Comparison of ENCODE assay signal across 7 cellular contexts in genomic region chr12:5428332-5429221, GRCh38. TPM values are rescaled to one million over a fixed set of nuclear protein-coding genes. Genes with fewer than 3 reads are reported as not detected.
A peak's percentile ranks its signal among the peaks of the same experiment; 100 is the strongest.
DNase-seq lines count a peak whose midpoint lies in the region; ATAC-seq and TF ChIP-seq lines count a peak whose summit lies in the region.

No MANE protein-coding gene starts in this region.

- peaks cover 58% of the 10 kb centered on the region for H3K27me3 ChIP-seq in smooth muscle cell (ENCODE audit: low read depth)

- no peaks in the 10 kb centered on the region for H3K36me3 Mint-ChIP-seq in activated CD4-positive, alpha-beta T cell treated with anti-CD3 and anti-CD28 coated beads for 36 hours (ENCODE audit: low read depth)

- peaks cover 14% of the 10 kb centered on the region for H3K4me1 Mint-ChIP-seq in activated CD4-positive, alpha-beta T cell treated with anti-CD3 and anti-CD28 coated beads for 36 hours

- TF ChIP-seq CTCF in HFF-Myc (IDR thresholded peaks at IDR 0.05; ENCODE audit: low read depth, low read length, missing control alignments) (peak; percentile 40), OCI-LY7 (conservative IDR thresholded peaks at IDR 0.05; ENCODE audit: low read length) (peak; percentile 95), foreskin fibroblast (IDR thresholded peaks at IDR 0.05; ENCODE audit: low read depth, low read length) (peak; percentile 60), smooth muscle cell (IDR thresholded peaks at IDR 0.05; ENCODE audit: borderline replicate concordance, insufficient read depth, poor library complexity, severe bottlenecking) (peak; percentile 42)

- CTCF ChIA-PET in OCI-LY7 (lab: Charles Lee; ENCODE audit: unreplicated experiment): interaction anchor here (0.6 to 2.1 kb wide), 9 partner anchors 10 to 989 kb away, joined by 3 to 17 read pairs (median 5); no protein-coding TSS in a partner anchor
- CTCF ChIA-PET in activated CD4-positive, alpha-beta T cell treated with anti-CD3 and anti-CD28 coated beads for 36 hours (lab: Charles Lee): no interaction called here

- H3K36me3 ChIP-seq in OCI-LY7 (ENCODE audit: insufficient read depth, low read length) (no peaks in the 10 kb centered on the region), smooth muscle cell (ENCODE audit: low read depth) (no peaks in the 10 kb centered on the region)

- 9% methylated on average over 14 of the region's 14 CpGs for WGBS in smooth muscle cell (ENCODE audit: low lambda C conversion rate)

- H3K4me1 ChIP-seq in OCI-LY7 (ENCODE audit: insufficient read depth, low read length, poor library complexity, severe bottlenecking) (peaks cover 36% of the 10 kb centered on the region), smooth muscle cell (ENCODE audit: low read depth) (peaks cover 38% of the 10 kb centered on the region)

- DNase-seq in HFF-Myc (ENCODE audit: extremely low read depth, low read depth) (no peak), OCI-LY7 (ENCODE audit: low spot score) (peak; percentile 77), foreskin fibroblast (peak in 1 of 2 donors; percentile 73), smooth muscle cell (lab: John Stamatoyannopoulos, UW; ENCODE audit: unreplicated experiment) (no peak), T-helper 2 cell (no peak)
- DNase-seq in activated CD4-positive, alpha-beta T cell treated with anti-CD3 and anti-CD28 coated beads for 36 hours: no peak

- ATAC-seq in GM18873 (IDR thresholded peaks at IDR 0.05; ENCODE audit: low FRiP score, unreplicated experiment): no peak
- no peak for ATAC-seq in activated CD4-positive, alpha-beta T cell treated with anti-CD3 and anti-CD28 coated beads for 36 hours

- no TSS peak for BruUV-seq in OCI-LY7 (replicated peaks; lab: Mats Ljungman, UMichigan)

- peaks cover 35% of the 10 kb centered on the region for H3K27me3 Mint-ChIP-seq in activated CD4-positive, alpha-beta T cell treated with anti-CD3 and anti-CD28 coated beads for 36 hours

- no peak overlapping the region for H3K4me3 ChIP-seq in HFF-Myc (replicated peaks; ENCODE audit: low read depth, low read length)
- H3K4me3 ChIP-seq in OCI-LY7 (ENCODE audit: low read depth, low read length, poor library complexity, severe bottlenecking): peak overlapping the region; percentile 93
- H3K4me3 ChIP-seq in foreskin fibroblast (ENCODE audit: low read depth in 1 of 2, low read length in 2 of 2): peak overlapping the region in 1 of 2 donors; percentile 19
- H3K4me3 ChIP-seq in smooth muscle cell: peak overlapping the region; percentile 39

- intact Hi-C loops in OCI-LY7 (cut with micrococcal nuclease; ENCODE audit: unreplicated experiment): loop anchor here (1.0 to 5.0 kb wide), 5 partner anchors 83 to 368 kb away; no protein-coding TSS in a partner anchor
- intact Hi-C loops in activated CD4-positive, alpha-beta T cell treated with anti-CD3 and anti-CD28 coated beads for 36 hours (cut with DNase I, micrococcal nuclease): loop anchor here in 1 of 2 experiments (5.0 kb wide), 2 partner anchors 84 to 369 kb away; no protein-coding TSS in a partner anchor

- H3K4me3 Mint-ChIP-seq in activated CD4-positive, alpha-beta T cell treated with anti-CD3 and anti-CD28 coated beads for 36 hours: no peak overlapping the region

- H3K9me3 ChIP-seq in OCI-LY7 (ENCODE audit: low read length) (no peaks in the 10 kb centered on the region), smooth muscle cell (replicated peaks; ENCODE audit: low read depth) (no peaks in the 10 kb centered on the region)

- H3K27ac Mint-ChIP-seq in activated CD4-positive, alpha-beta T cell treated with anti-CD3 and anti-CD28 coated beads for 36 hours: no peak overlapping the region

- peak overlapping the region; percentile 86 for H3K4me2 ChIP-seq in OCI-LY7 (ENCODE audit: low read length)
- H3K4me2 ChIP-seq in smooth muscle cell: peak overlapping the region; percentile 81

- H3K27ac ChIP-seq in OCI-LY7 (ENCODE audit: low read depth, low read length, poor library complexity, severe bottlenecking): peak overlapping the region; percentile 56
- H3K27ac ChIP-seq in smooth muscle cell (ENCODE audit: low read depth): no peak overlapping the region

- H3K9ac ChIP-seq in smooth muscle cell (ENCODE audit: low read depth): no peak overlapping the region

- peak overlapping the region; percentile 68 for H2AFZ ChIP-seq in OCI-LY7 (ENCODE audit: low read length)
- H2AFZ ChIP-seq in smooth muscle cell (ENCODE audit: low read depth): peak overlapping the region; percentile 61

- H3K9me3 Mint-ChIP-seq in activated CD4-positive, alpha-beta T cell treated with anti-CD3 and anti-CD28 coated beads for 36 hours (ENCODE audit: low read depth): no peaks in the 10 kb centered on the region

- POLR2A ChIA-PET in OCI-LY7 (lab: Charles Lee): interaction anchor here (0.6 to 1.0 kb wide), 3 partner anchors 31 to 87 kb away, joined by 3 to 5 read pairs (median 4); no protein-coding TSS in a partner anchor
- POLR2A ChIA-PET in activated CD4-positive, alpha-beta T cell treated with anti-CD3 and anti-CD28 coated beads for 36 hours (lab: Charles Lee): no interaction called here

- H3K79me2 ChIP-seq in OCI-LY7 (ENCODE audit: insufficient read depth, low read depth, low read length) (peaks cover 15% of the 10 kb centered on the region), smooth muscle cell (ENCODE audit: low read depth) (no peaks in the 10 kb centered on the region)

- H3F3A ChIP-seq in smooth muscle cell (ENCODE audit: low read depth): no peaks in the 10 kb centered on the region

- no peaks in the 10 kb centered on the region for H3K9me2 ChIP-seq in OCI-LY7 (ENCODE audit: insufficient read depth, low read length)

- H4K20me1 ChIP-seq in OCI-LY7 (ENCODE audit: insufficient read depth, low read length): 0 out of 2 replicates have a peak, but pooled peaks cover 4% of the 10 kb centered on the region
- H4K20me1 ChIP-seq in smooth muscle cell (ENCODE audit: low read depth): no peaks in the 10 kb centered on the region

RNA-seq across cellular contexts. Expression of gene NTF3, which starts 3.3 kb away (rescaled TPM):
- total RNA-seq in OCI-LY7 (2014; rRNA removed; shearing (Covaris generic)): 9.6 and 15.2 TPM in 2 replicates
- total RNA-seq in OCI-LY7 (2022): 11.5 and 14.1 TPM in 2 replicates
- total RNA-seq in smooth muscle cell: 0.67 and 1.1 TPM in 2 replicates
- 3.4 and 4.2 TPM in 2 replicates for polyA plus RNA-seq in smooth muscle cell
- total RNA-seq in activated CD4-positive, alpha-beta T cell treated with anti-CD3 and anti-CD28 coated beads for 36 hours: not detected

Comparison
In these comparisons a context has a peak if more than half of its experiments do, and no peak if none do; other contexts are left out.
1. CTCF ChIP-seq: peak in every context shown above with its lines; median percentile 95 in OCI-LY7; 60 in foreskin fibroblast; 42 in smooth muscle cell; 40 in HFF-Myc.